8 cellular contexts compared by ENCODE assay signal in the genomic region with DNA sequence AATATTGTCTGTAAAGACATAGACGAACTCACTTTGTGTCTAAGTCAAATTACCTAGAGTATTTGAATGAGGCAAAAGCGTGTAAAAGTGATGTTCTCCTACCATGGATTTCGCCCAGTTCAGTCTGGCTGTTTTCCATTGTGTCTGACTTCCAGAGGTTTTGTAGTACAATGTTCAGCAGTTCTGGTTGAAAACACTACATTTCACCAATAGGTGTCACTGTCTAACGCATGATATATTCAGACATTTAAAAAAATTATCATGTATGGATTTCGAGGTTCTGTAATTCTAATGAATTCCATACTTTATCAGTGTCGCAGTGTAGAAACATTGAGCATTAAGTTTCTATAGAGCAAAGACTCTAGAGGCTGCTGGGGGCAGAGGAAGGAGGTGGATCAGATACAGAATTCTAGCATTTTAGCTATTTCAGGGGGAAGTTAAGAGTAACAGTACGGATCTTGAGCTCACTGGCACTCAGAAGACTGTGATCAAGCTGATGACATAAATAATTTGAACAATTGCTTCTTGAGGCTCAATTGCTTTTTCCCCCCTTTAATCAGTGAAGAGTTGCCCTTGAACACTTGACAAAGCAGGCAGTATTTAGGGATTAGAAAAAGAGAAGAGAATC.
DNase-seq lines count a peak whose midpoint lies in the region; ATAC-seq and TF ChIP-seq lines count a peak whose summit lies in the region.

No MANE protein-coding gene starts in this region.

- DNase-seq in Right ventricle myocardium inferior (ENCODE audit: missing footprints): no peak
- DNase-seq in cardiac septum (ENCODE audit: low spot score): no peak
- DNase-seq in HS-27A (ENCODE audit: low read depth): peak; percentile 26
- DNase-seq in PC-3: peak; percentile 96
- peak; percentile 18 to 38 for DNase-seq in erythroblast (lab: John Stamatoyannopoulos, UW)
- DNase-seq in mucosa of gallbladder (ENCODE audit: low spot score): peak; percentile 32
- DNase-seq in stimulated activated CD4-positive, alpha-beta T cell treated with anti-CD3 and anti-CD28 coated beads, Interleukin-12 subunit alpha, Interleukin-12 subunit beta, amount 100 ng/mL, for 4 hours: no peak

- H3K4me3 ChIP-seq in PC-3 (ENCODE audit: low read length): no peak overlapping the region

- peaks cover 6% of the 10 kb centered on the region; the same call in 1 of the 2 replicates for H3K9me3 ChIP-seq in PC-3 (ENCODE audit: low read length)

- no peaks in the 10 kb centered on the region for H3K27me3 ChIP-seq in PC-3 (ENCODE audit: low read length)

- H2AFZ ChIP-seq in PC-3 (ENCODE audit: low read length): peak overlapping the region; percentile 3; the same call in 1 of the 2 replicates

- peak; percentile 57 for ATAC-seq in Right ventricle myocardium inferior
- peak; percentile 83 for ATAC-seq in PC-3
- ATAC-seq in HG02938 (IDR thresholded peaks at IDR 0.05; ENCODE audit: unreplicated experiment): no peak

- no peaks in the 10 kb centered on the region for H3K36me3 ChIP-seq in PC-3 (ENCODE audit: low read depth, low read length)

- H3K9me2 ChIP-seq in PC-3 (replicated peaks; ENCODE audit: low read length): no peaks in the 10 kb centered on the region

- no peaks in the 10 kb centered on the region for H3F3A ChIP-seq in PC-3 (ENCODE audit: low read length, unreplicated experiment)

- peak; percentile 99 for TF ChIP-seq CTCF in PC-3 (conservative IDR thresholded peaks at IDR 0.05; ENCODE audit: low read depth, low read length)

- CTCF ChIA-PET in PC-3 (lab: Charles Lee): interaction anchor here (0.6 to 2.0 kb wide), 7 partner anchors 31 to 1149 kb away, joined by 3 to 12 read pairs (median 3); no protein-coding TSS in a partner anchor

- H3K27ac ChIP-seq in PC-3 (ENCODE audit: low read length): no peak overlapping the region

- BruUV-seq in PC-3 (replicated peaks; lab: Mats Ljungman, UMichigan): no TSS peak

- intact Hi-C loops in Right ventricle myocardium inferior (cut with DNase I): loop anchor here (1.0 to 10.0 kb wide), 4 partner anchors 51 to 594 kb away; no protein-coding TSS in a partner anchor
- intact Hi-C loops in cardiac septum (cut with DNase I): loop anchor here (5.0 kb wide), 2 partner anchors 46 to 141 kb away; no protein-coding TSS in a partner anchor
- intact Hi-C loops in PC-3 (cut with micrococcal nuclease): loop anchor here (1.0 to 5.0 kb wide), 6 partner anchors 49 to 592 kb away; no protein-coding TSS in a partner anchor

- H3K79me2 ChIP-seq in PC-3 (ENCODE audit: low read length): no peaks in the 10 kb centered on the region

- H4K20me1 ChIP-seq in PC-3 (ENCODE audit: low read length): no peaks in the 10 kb centered on the region

- peaks cover 11% of the 10 kb centered on the region for H3K4me1 ChIP-seq in PC-3 (ENCODE audit: insufficient read depth, low read length)

- H3K4me2 ChIP-seq in PC-3 (ENCODE audit: low read length): 0 out of 2 replicates have a peak overlapping the region, but pooled peaks have one; percentile 0

- TF ChIP-seq POLR2A in erythroblast (IDR thresholded peaks at IDR 0.05; ENCODE audit: low read length): no peak

- POLR2A ChIA-PET in PC-3 (lab: Charles Lee; ENCODE audit: unreplicated experiment): no interaction called here

- no peak overlapping the region for H3K9ac ChIP-seq in PC-3 (ENCODE audit: low read length)

Comparison
In these comparisons a context has a peak if more than half of its experiments do, and no peak if none do; other contexts are left out.
1. DNase-seq: peak in HS-27A (single experiment), PC-3 (single experiment), erythroblast (2 of 2) and mucosa of gallbladder (single experiment); none in Right ventricle myocardium inferior (single experiment), cardiac septum (single experiment) and stimulated activated CD4-positive, alpha-beta T cell treated with anti-CD3 and anti-CD28 coated beads, Interleukin-12 subunit alpha, Interleukin-12 subunit beta, amount 100 ng/mL, for 4 hours (single experiment).